Comparison of ENCODE assay signal across 21 cellular contexts in the genomic region with DNA sequence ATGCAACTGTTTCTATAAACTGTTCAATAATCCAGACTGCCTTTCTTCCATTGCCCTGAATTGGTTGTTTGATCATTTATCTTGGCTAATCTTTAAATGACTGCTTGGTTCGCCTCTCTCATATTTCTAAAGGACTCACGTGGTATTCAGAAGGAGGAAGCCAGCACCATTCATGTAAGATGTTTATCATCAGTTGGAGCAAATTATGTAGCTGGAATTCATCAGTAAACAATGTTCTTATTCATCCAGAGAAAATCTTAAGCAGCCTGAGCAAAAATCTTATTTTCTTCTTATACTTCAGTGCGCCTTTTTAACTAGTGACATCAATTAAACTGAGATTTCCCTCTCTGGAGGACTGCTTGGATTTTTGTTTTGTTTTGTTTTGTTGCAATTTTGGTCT.
DNase-seq lines count a peak whose midpoint lies in the region; TF ChIP-seq lines count a peak whose summit lies in the region.
"Had no signal": no experiment of that assay in that cellular context is flagged by ENCODE, and none has a peak within 500 bp of the region (broad histone marks: within the 10 kb centered on the region; RNA-seq: fewer than 3 reads in every experiment).

No MANE protein-coding gene starts in this region.

- H3K9me3 ChIP-seq in adipocyte (ENCODE audit: control insufficient read depth, low read length) = no peaks in the 10 kb centered on the region
- no peaks in the 10 kb centered on the region for H3K9me3 ChIP-seq in CD8-positive, alpha-beta memory T cell (ENCODE audit: low read length)
- H3K9me3 ChIP-seq: Caco-2 had no signal

- CTCF ChIA-PET in BJ (lab: Yijun Ruan, JAX) = no interaction called here
- CTCF ChIA-PET in CD8-positive, alpha-beta memory T cell (lab: Charles Lee) = no interaction called here
- CTCF ChIA-PET in GM10248 (lab: Yijun Ruan, JAX) = no interaction called here

- no peaks in the 10 kb centered on the region for H3K36me3 ChIP-seq in BJ (ENCODE audit: control insufficient read depth, insufficient read depth, low read length)
- H3K36me3 ChIP-seq in adipocyte (ENCODE audit: control insufficient read depth, insufficient read depth, low read length, severe bottlenecking) = no peaks in the 10 kb centered on the region
- no peaks in the 10 kb centered on the region for H3K36me3 ChIP-seq in CD8-positive, alpha-beta memory T cell (ENCODE audit: insufficient read depth, low read length)

- H3K27ac ChIP-seq in CD8-positive, alpha-beta memory T cell (ENCODE audit: low read depth, low read length) = no peak overlapping the region

- no peak for TF ChIP-seq CTCF in BJ (IDR thresholded peaks at IDR 0.05; ENCODE audit: insufficient read depth, low read depth, low read length)
- no peak for TF ChIP-seq CTCF in GM10248 (IDR thresholded peaks at IDR 0.05; ENCODE audit: control extremely low read depth, extremely low read depth, low read depth, missing control alignments)

- no peaks in the 10 kb centered on the region for H3K4me1 ChIP-seq in adipocyte (ENCODE audit: control insufficient read depth, insufficient read depth, low read length)
- H3K4me1 ChIP-seq in CD8-positive, alpha-beta memory T cell (ENCODE audit: insufficient read depth, low read length) = no peaks in the 10 kb centered on the region
- H3K4me1 ChIP-seq: Caco-2 had no signal

- H3K4me3 Mint-ChIP-seq in CD8-positive, alpha-beta memory T cell = no peak overlapping the region
- H3K4me3 Mint-ChIP-seq: B cell had no signal

- POLR2A ChIA-PET in BJ (lab: Charles Lee) (no interaction called here), GM10248 (lab: Yijun Ruan, JAX) (no interaction called here)
- POLR2A ChIA-PET in CD8-positive, alpha-beta memory T cell (lab: Charles Lee) = no interaction called here

- H3K4me3 ChIP-seq in BJ (ENCODE audit: low read depth, low read length) (no peak overlapping the region), adipocyte (ENCODE audit: low read length) (no peak overlapping the region)
- no peak overlapping the region for H3K4me3 ChIP-seq in CD8-positive, alpha-beta memory T cell (ENCODE audit: low read length)

- no peak overlapping the region for H3K27ac Mint-ChIP-seq in CD8-positive, alpha-beta memory T cell
- H3K27ac Mint-ChIP-seq: B cell; CD4-positive, CD25-positive, alpha-beta regulatory T cell had no signal

- H3K27me3 Mint-ChIP-seq in CD8-positive, alpha-beta memory T cell = no peaks in the 10 kb centered on the region
- H3K27me3 Mint-ChIP-seq: B cell; CD4-positive, CD25-positive, alpha-beta regulatory T cell had no signal

- H3K9me3 Mint-ChIP-seq in CD8-positive, alpha-beta memory T cell = peaks cover 0 to 10% (median under 1%) of the 10 kb centered on the region in 5 donors

- H3K4me1 Mint-ChIP-seq in CD8-positive, alpha-beta memory T cell = no peaks in the 10 kb centered on the region
- H3K4me1 Mint-ChIP-seq: B cell had no signal

- DNase-seq in BJ (ENCODE audit: low read depth) (peak; percentile 25), GM04503 (ENCODE audit: low read depth) (peak; percentile 30), adipocyte (ENCODE audit: low read depth) (peak; percentile 79), fibroblast of peridontal ligament (ENCODE audit: extremely low read depth) (peak; percentile 50), DMS79 treated with DMSO at 0.1 percent for 48 hours (lab: John Stamatoyannopoulos, UW) (no peak), GM10248 (ENCODE audit: extremely low spot score) (no peak)
- DNase-seq in CD8-positive, alpha-beta memory T cell = no peak
- no peak for DNase-seq in activated T-cell treated with anti-CD3 and anti-CD28 coated beads, Interleukin-2, amount 50 U/mL, for 1 hour
- DNase-seq: Caco-2; CD4-positive, CD25-positive, alpha-beta regulatory T cell; GF-D8; HCEC 1CT; IMR-90; KG1; MM.1S; NCI-H1694; NCI-H2081; NCI-H2227 treated with DMSO at 0.1 percent for 48 hours; NCI-H526 treated with DMSO at 0.1 percent for 48 hours; SHP77 treated with DMSO at 0.1 percent for 48 hours had no signal

- H3K27me3 ChIP-seq in BJ (ENCODE audit: control insufficient read depth, insufficient read depth, low read length) (no peaks in the 10 kb centered on the region), adipocyte (replicated peaks; ENCODE audit: control insufficient read depth, insufficient read depth, low read length) (no peaks in the 10 kb centered on the region)
- no peaks in the 10 kb centered on the region for H3K27me3 ChIP-seq in CD8-positive, alpha-beta memory T cell (ENCODE audit: insufficient read depth, low read length, poor library complexity, severe bottlenecking)

- no peaks in the 10 kb centered on the region for H3K36me3 Mint-ChIP-seq in CD8-positive, alpha-beta memory T cell
- H3K36me3 Mint-ChIP-seq: CD4-positive, CD25-positive, alpha-beta regulatory T cell had no signal

- H3K9ac ChIP-seq in adipocyte (ENCODE audit: low read length) = no peak overlapping the region

Comparison
In these comparisons a context has a peak if more than half of its experiments do, and no peak if none do; other contexts are left out.
1. DNase-seq: peak in BJ (single experiment), GM04503 (single experiment), adipocyte (single experiment) and fibroblast of peridontal ligament (single experiment); none in CD8-positive, alpha-beta memory T cell (0 of 5), DMS79 treated with DMSO at 0.1 percent for 48 hours (single experiment), activated T-cell treated with anti-CD3 and anti-CD28 coated beads, Interleukin-2, amount 50 U/mL, for 1 hour (single experiment) and GM10248 (single experiment).